Comparison of ENCODE assay signal across 11 cellular contexts in the genomic region with DNA sequence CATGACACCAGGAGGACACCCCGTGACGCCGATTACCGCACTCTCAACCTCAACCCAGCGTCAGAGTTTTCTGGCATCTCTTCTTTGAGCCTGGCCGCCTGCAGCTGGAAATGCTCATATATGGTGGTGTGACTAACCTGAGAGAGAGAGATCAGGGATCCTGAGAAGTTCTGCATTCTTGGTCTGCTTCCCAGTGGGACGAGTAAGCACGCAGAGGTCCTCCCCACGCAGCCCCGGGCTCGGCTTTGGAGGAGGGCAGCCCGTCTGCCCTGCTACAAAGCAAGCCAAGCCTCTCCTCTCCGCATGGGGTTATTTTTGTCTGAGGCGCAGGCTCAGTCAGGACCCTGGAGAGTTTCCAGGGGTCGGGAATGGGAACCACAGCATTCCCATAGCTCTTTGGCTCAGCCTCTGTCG. TPM values are rescaled to one million over a fixed set of nuclear protein-coding genes. Genes with fewer than 3 reads are reported as not detected.
DNase-seq lines count a peak whose midpoint lies in the region; ATAC-seq, FAIRE-seq and TF ChIP-seq lines count a peak whose summit lies in the region.
"Had no signal": no experiment of that assay in that cellular context is flagged by ENCODE, and none has a peak within 500 bp of the region (broad histone marks: within the 10 kb centered on the region; RNA-seq: fewer than 3 reads in every experiment).

No MANE protein-coding gene starts in this region.

- H3K36me3 Mint-ChIP-seq in activated naive CD4-positive, alpha-beta T cell treated with anti-CD3 and anti-CD28 coated beads for 36 hours (ENCODE audit: low read depth), result no peaks in the 10 kb centered on the region

- CTCF ChIA-PET in A549 (lab: Yijun Ruan, JAX), result interaction anchor here (1.0 kb wide), 1 partner anchor 50 kb away, joined by 4 read pairs; no protein-coding TSS in a partner anchor
- CTCF ChIA-PET in activated naive CD4-positive, alpha-beta T cell treated with anti-CD3 and anti-CD28 coated beads for 36 hours (lab: Charles Lee), result no interaction called here

- 67% methylated on average over 14 of the region's 16 CpGs for WGBS in A549 (ENCODE audit: missing lambda C conversion rate)

- POLR2A ChIA-PET in A549 (lab: Yijun Ruan, JAX), result interaction anchor here (1.3 kb wide), 1 partner anchor 16 kb away, joined by 4 read pairs; the partner anchor contains the start of gene CRISPLD2

- H3K4me2 ChIP-seq in A549, result no peak overlapping the region

- H3K27ac ChIP-seq in A549 (peak overlapping the region in 1 of 2 experiments; percentile 44; a peak in 3 of 6 replicates), Peyer's patch (peak overlapping the region; percentile 40 to 92 (median 70))

- TF ChIP-seq CTCF in A549 (IDR thresholded peaks at IDR 0.05), result no peak
- no peak for TF ChIP-seq CTCF in Peyer's patch (IDR thresholded peaks at IDR 0.05)
- TF ChIP-seq CTCF in fibroblast of mammary gland (conservative IDR thresholded peaks at IDR 0.05; ENCODE audit: control insufficient read depth, insufficient read depth, low read depth, low read length), result no peak

- H3K9me3 ChIP-seq in A549, result no peaks in the 10 kb centered on the region
- no peaks in the 10 kb centered on the region for H3K9me3 ChIP-seq in Peyer's patch
- H3K9me3 ChIP-seq: BE2C had no signal

- no peak for TF ChIP-seq EP300 in A549 (IDR thresholded peaks at IDR 0.05)

- no peak for TF ChIP-seq RAD21 in A549 (conservative IDR thresholded peaks at IDR 0.05 in 1 of 2, IDR thresholded peaks at IDR 0.05 in 1 of 2)

- intact Hi-C loops in activated naive CD4-positive, alpha-beta T cell treated with anti-CD3 and anti-CD28 coated beads for 36 hours (cut with micrococcal nuclease), result no loop called here

- peaks cover 43% of the 10 kb centered on the region for H3K4me1 ChIP-seq in A549
- H3K4me1 ChIP-seq in Peyer's patch, result peaks cover 0 to 19% (median 0%) of the 10 kb centered on the region in 4 donors

- TF ChIP-seq POLR2A in A549 (IDR thresholded peaks at IDR 0.05; ENCODE audit: low read length) (no peak), Peyer's patch (IDR thresholded peaks at IDR 0.05) (no peak)

- H3K27ac Mint-ChIP-seq in activated naive CD4-positive, alpha-beta T cell treated with anti-CD3 and anti-CD28 coated beads for 36 hours, result no peak overlapping the region
- H3K27ac Mint-ChIP-seq: stimulated activated naive CD8-positive, alpha-beta T cell treated with anti-CD3 and anti-CD28 coated beads, Interleukin-15, Interleukin-2, amounts not matched to agents 100 ng/mL and 50 ng/mL, for 24 hours had no signal

- H3K4me3 Mint-ChIP-seq in activated naive CD4-positive, alpha-beta T cell treated with anti-CD3 and anti-CD28 coated beads for 36 hours, result no peak overlapping the region
- H3K4me3 Mint-ChIP-seq: stimulated activated naive CD8-positive, alpha-beta T cell treated with anti-CD3 and anti-CD28 coated beads, Interleukin-15, Interleukin-2, amounts not matched to agents 100 ng/mL and 50 ng/mL, for 24 hours had no signal

- FAIRE-seq in A549 (lab: Jason Lieb, UNC), result no peak

- peaks cover 0 to 15% (median 0%) of the 10 kb centered on the region in 3 donors for H3K36me3 ChIP-seq in Peyer's patch
- H3K36me3 ChIP-seq: BE2C had no signal

- H3K27me3 ChIP-seq in Peyer's patch, result no peaks in the 10 kb centered on the region
- H3K27me3 ChIP-seq: BE2C had no signal

- H3K4me3 ChIP-seq in A549, result no peak overlapping the region
- H3K4me3 ChIP-seq in Peyer's patch, result no peak overlapping the region
- H3K4me3 ChIP-seq in fibroblast of mammary gland (ENCODE audit: control insufficient read depth, low read depth, low read length), result no peak overlapping the region

- no peaks in the 10 kb centered on the region for H3K9me3 Mint-ChIP-seq in activated naive CD4-positive, alpha-beta T cell treated with anti-CD3 and anti-CD28 coated beads for 36 hours
- H3K9me3 Mint-ChIP-seq: stimulated activated naive CD8-positive, alpha-beta T cell treated with anti-CD3 and anti-CD28 coated beads, Interleukin-15, Interleukin-2, amounts not matched to agents 100 ng/mL and 50 ng/mL, for 24 hours had no signal

- ATAC-seq in A549 (peak; percentile 9 to 28; a peak in 4 of 6 replicates), HG03095 (IDR thresholded peaks at IDR 0.05; ENCODE audit: unreplicated experiment) (no peak)

- H3K4me1 Mint-ChIP-seq in activated naive CD4-positive, alpha-beta T cell treated with anti-CD3 and anti-CD28 coated beads for 36 hours (ENCODE audit: low read depth), result no peaks in the 10 kb centered on the region

- DNase-seq in A549 (ENCODE audit: low read depth in 1 of 2, low spot score in 1 of 2), result peak in 1 of 2 experiments; percentile 39
- peak in 1 of 3 donors; percentile 71 for DNase-seq in Peyer's patch
- DNase-seq in fibroblast of mammary gland (ENCODE audit: low read depth), result peak; percentile 100
- peak; percentile 98 for DNase-seq in myocyte (ENCODE audit: low read depth)
- no peak for DNase-seq in RPMI8226
- no peak for DNase-seq in activated naive CD4-positive, alpha-beta T cell treated with anti-CD3 and anti-CD28 coated beads for 36 hours
- DNase-seq in NCI-H1694 (lab: John Stamatoyannopoulos, UW), result no peak
- DNase-seq: BE2C, NCI-H2029 treated with DMSO at 0.1 percent for 48 hours had no signal

- H3K27me3 Mint-ChIP-seq in activated naive CD4-positive, alpha-beta T cell treated with anti-CD3 and anti-CD28 coated beads for 36 hours (ENCODE audit: low read depth), result peaks cover 6% of the 10 kb centered on the region

TF ChIP-seq in A549, 52 proteins besides CTCF, POLR2A, EP300 and RAD21:
- TF ChIP-seq, protein P1, sequence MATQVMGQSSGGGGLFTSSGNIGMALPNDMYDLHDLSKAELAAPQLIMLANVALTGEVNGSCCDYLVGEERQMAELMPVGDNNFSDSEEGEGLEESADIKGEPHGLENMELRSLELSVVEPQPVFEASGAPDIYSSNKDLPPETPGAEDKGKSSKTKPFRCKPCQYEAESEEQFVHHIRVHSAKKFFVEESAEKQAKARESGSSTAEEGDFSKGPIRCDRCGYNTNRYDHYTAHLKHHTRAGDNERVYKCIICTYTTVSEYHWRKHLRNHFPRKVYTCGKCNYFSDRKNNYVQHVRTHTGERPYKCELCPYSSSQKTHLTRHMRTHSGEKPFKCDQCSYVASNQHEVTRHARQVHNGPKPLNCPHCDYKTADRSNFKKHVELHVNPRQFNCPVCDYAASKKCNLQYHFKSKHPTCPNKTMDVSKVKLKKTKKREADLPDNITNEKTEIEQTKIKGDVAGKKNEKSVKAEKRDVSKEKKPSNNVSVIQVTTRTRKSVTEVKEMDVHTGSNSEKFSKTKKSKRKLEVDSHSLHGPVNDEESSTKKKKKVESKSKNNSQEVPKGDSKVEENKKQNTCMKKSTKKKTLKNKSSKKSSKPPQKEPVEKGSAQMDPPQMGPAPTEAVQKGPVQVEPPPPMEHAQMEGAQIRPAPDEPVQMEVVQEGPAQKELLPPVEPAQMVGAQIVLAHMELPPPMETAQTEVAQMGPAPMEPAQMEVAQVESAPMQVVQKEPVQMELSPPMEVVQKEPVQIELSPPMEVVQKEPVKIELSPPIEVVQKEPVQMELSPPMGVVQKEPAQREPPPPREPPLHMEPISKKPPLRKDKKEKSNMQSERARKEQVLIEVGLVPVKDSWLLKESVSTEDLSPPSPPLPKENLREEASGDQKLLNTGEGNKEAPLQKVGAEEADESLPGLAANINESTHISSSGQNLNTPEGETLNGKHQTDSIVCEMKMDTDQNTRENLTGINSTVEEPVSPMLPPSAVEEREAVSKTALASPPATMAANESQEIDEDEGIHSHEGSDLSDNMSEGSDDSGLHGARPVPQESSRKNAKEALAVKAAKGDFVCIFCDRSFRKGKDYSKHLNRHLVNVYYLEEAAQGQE (IDR thresholded peaks at IDR 0.05), result peak; percentile 52; the same call in 1 of the 2 replicates
- no peak for TF ChIP-seq RARB (CRISPR knock-in tag; IDR thresholded peaks at IDR 0.05)

RNA-seq across cellular contexts. Expression of gene CRISPLD2, which starts 16.5 kb away (rescaled TPM):
- polyA plus RNA-seq in A549 (2011; rRNA removed), result 0.85 and 0.89 TPM in 2 replicates
- 0.65 and 1.1 TPM in 2 replicates for polyA plus RNA-seq in A549 (2012; cell fraction: cytosol; rRNA removed)
- 2.7 and 3.5 TPM in 2 replicates for polyA plus RNA-seq in A549 (2012; cell fraction: nucleus; rRNA removed)
- polyA plus RNA-seq in A549 (2017; fragmentation: RNase III; extraction: RNeasy Plus Mini Kit Qiagen cat#74134 plus additional on column Dnase treatment), result 1.6 to 2.9 TPM (median 2.4 TPM) in 3 replicates
- polyA minus RNA-seq in A549 (2011; rRNA and poly(A)+ RNA removed), result 1.6 and 1.9 TPM in 2 replicates
- 100 to 1,000 TPM in 2 of 4 donors, 10 to 100 TPM in 2; 19.6 to 319 (median 84.3) TPM for total RNA-seq in Peyer's patch
- 6.1 and 7.2 TPM in 2 replicates for total RNA-seq in myocyte
- 0.53 TPM for polyA plus RNA-seq in myocyte (2012)
- total RNA-seq in activated naive CD4-positive, alpha-beta T cell treated with anti-CD3 and anti-CD28 coated beads for 36 hours, result under 1 TPM in 1 of 2 experiments, not detected in 1; 0.14 TPM

Comparison
In these comparisons a context has a peak if more than half of its experiments do, and no peak if none do; other contexts are left out.
1. DNase-seq: peak in fibroblast of mammary gland (single experiment) and myocyte (single experiment); none in RPMI8226 (single experiment), activated naive CD4-positive, alpha-beta T cell treated with anti-CD3 and anti-CD28 coated beads for 36 hours (single experiment) and NCI-H1694 (single experiment).